ENCODE assay signal across 8 cellular contexts in the genomic region with DNA sequence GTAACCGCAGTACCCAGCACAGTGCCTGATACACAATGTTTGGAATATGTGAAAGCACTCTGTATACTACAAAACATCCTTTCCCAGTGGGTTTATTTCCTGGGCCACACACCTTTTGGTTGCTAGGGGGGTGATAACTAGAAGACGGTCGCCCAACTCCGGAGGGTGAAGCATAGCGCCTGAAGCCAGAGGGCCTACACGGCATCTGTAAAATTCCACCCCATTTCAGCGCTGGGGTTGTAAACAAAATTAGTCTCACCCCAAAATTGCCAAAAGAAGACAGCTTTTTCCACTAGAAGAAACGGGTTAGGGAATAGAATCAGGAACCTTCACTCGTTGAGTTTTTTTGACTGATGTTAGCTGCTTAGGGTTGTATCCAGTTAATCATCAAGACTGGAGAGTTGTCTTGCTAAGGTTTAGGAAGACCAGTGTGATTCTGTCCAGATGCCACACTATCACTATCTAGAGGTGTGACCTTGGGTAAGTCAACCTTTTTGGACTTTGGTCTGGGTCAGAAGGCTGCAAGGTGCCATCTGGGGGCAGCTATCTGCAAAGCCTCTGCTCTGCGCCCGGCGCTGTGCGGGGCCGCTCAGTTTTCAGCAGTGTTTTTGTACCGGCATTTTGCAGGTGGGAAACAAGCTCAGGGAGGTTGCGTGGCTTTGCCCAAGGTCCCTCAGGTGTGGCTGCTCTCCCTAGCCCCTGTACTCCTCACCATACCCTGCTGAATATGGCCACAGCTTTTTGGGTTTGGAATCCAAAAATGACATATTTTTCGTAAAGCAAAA. TPM values are rescaled to one million over a fixed set of nuclear protein-coding genes. Genes with fewer than 3 reads are reported as not detected.
DNase-seq lines count a peak whose midpoint lies in the region; ATAC-seq and TF ChIP-seq lines count a peak whose summit lies in the region.

No MANE protein-coding gene starts in this region.

- TF ChIP-seq EP300 in sigmoid colon (IDR thresholded peaks at IDR 0.05), result no peak

- intact Hi-C loops in sigmoid colon (cut with DNase I), result loop anchor here (5.0 kb wide), 1 partner anchor 191 kb away; no protein-coding TSS in a partner anchor

- H3K27me3 Mint-ChIP-seq in T-helper 17 cell, result no peaks in the 10 kb centered on the region

- peaks cover 3% of the 10 kb centered on the region for H3K36me3 Mint-ChIP-seq in T-helper 17 cell (ENCODE audit: low read depth)

- peaks cover 32% of the 10 kb centered on the region for H3K4me1 Mint-ChIP-seq in T-helper 17 cell

- H3K36me3 ChIP-seq in sigmoid colon, result peaks cover 0 to 4% (median under 1%) of the 10 kb centered on the region in 4 donors

- peaks cover 0 to 39% (median 31%) of the 10 kb centered on the region in 4 donors for H3K4me1 ChIP-seq in sigmoid colon

- ATAC-seq in T-helper 17 cell, result no peak

- H3K27me3 ChIP-seq in sigmoid colon, result no peaks in the 10 kb centered on the region

- H3K4me3 ChIP-seq in GM12864 (ENCODE audit: low read depth, low read length) (peak overlapping the region; percentile 81; the same call in 1 of the 2 replicates), fibroblast of mammary gland (ENCODE audit: control insufficient read depth, low read depth, low read length) (peak overlapping the region; percentile 58), sigmoid colon (peak overlapping the region; percentile 60 to 86 (median 82))

- 92 to 93% methylated on average over 17 of the region's 17 CpGs for WGBS in sigmoid colon, 2 donors

- TF ChIP-seq POLR2A in sigmoid colon (IDR thresholded peaks at IDR 0.05), result no peak

- DNase-seq in GM12864 (ENCODE audit: low read depth) (no peak), T-helper 17 cell (no peak), fibroblast of mammary gland (ENCODE audit: low read depth) (no peak), sigmoid colon (peak; percentile 46), putamen (ENCODE audit: low spot score) (no peak), NCI-H774 (lab: John Stamatoyannopoulos, UW) (no peak), NCI-H2196 treated with DMSO at 0.1 percent for 48 hours (lab: John Stamatoyannopoulos, UW; ENCODE audit: unreplicated experiment) (no peak), COLO829 (ENCODE audit: low spot score) (no peak)

- no peak for TF ChIP-seq CTCF in GM12864 (IDR thresholded peaks at IDR 0.05; ENCODE audit: low read depth, low read length, missing control alignments)
- TF ChIP-seq CTCF in fibroblast of mammary gland (conservative IDR thresholded peaks at IDR 0.05; ENCODE audit: control insufficient read depth, insufficient read depth, low read depth, low read length), result no peak
- no peak for TF ChIP-seq CTCF in sigmoid colon (IDR thresholded peaks at IDR 0.05)

- no peaks in the 10 kb centered on the region for H3K9me3 ChIP-seq in T-helper 17 cell (ENCODE audit: control insufficient read depth, low read length, poor library complexity, severe bottlenecking)
- no peaks in the 10 kb centered on the region for H3K9me3 ChIP-seq in sigmoid colon

- H3K27ac Mint-ChIP-seq in T-helper 17 cell, result peak overlapping the region; percentile 95

- peak overlapping the region; percentile 88 for H3K4me3 Mint-ChIP-seq in T-helper 17 cell

- H3K27ac ChIP-seq in sigmoid colon, result peak overlapping the region; percentile 95 to 97 (median 96)

RNA-seq across cellular contexts. Expression of gene ZNF839, which starts 1.3 kb away (rescaled TPM):
- total RNA-seq in T-helper 17 cell (10 to 100 TPM; 17.1 to 19.5 TPM), sigmoid colon (10 to 100 TPM in 1 of 4 donors, 1 to 10 TPM in 3; 5.7 to 12.2 (median 8.2) TPM)
- polyA plus RNA-seq in sigmoid colon, result 1 to 10 TPM; 4.6 to 9.3 (median 6.0) TPM

RNA-seq across cellular contexts. Expression of gene MOK, which starts 15.9 kb away (rescaled TPM):
- total RNA-seq in T-helper 17 cell, result 1 to 10 TPM; 3.7 to 4.7 TPM
- 10 to 100 TPM in 2 of 4 donors, 1 to 10 TPM in 2; 7.5 to 17.2 (median 11.2) TPM for total RNA-seq in sigmoid colon
- polyA plus RNA-seq in sigmoid colon, result 10 to 100 TPM in 1 of 3 donors, 1 to 10 TPM in 2; 1.8 to 10.2 (median 6.0) TPM

RNA-seq across cellular contexts. Expression of gene CINP, which starts 41.8 kb away (rescaled TPM):
- total RNA-seq in T-helper 17 cell, result 10 to 100 TPM; 17.1 to 21.3 TPM
- total RNA-seq in sigmoid colon, result 10 to 100 TPM; 12.5 to 24.6 (median 19.8) TPM
- 10 to 100 TPM; 21.5 to 46.2 (median 35.0) TPM for polyA plus RNA-seq in sigmoid colon

RNA-seq across cellular contexts. Expression of gene TECPR2, which starts 41.9 kb away (rescaled TPM):
- total RNA-seq in T-helper 17 cell (10 to 100 TPM in 1 of 2 donors, 1 to 10 TPM in 1; 8.4 to 16.6 TPM), sigmoid colon (10 to 100 TPM; 15.3 to 51.0 (median 17.2) TPM)
- polyA plus RNA-seq in sigmoid colon, result 1 to 10 TPM; 2.1 to 9.0 (median 8.5) TPM
